ENCODE assay signal across 24 cellular contexts in the genomic region with DNA sequence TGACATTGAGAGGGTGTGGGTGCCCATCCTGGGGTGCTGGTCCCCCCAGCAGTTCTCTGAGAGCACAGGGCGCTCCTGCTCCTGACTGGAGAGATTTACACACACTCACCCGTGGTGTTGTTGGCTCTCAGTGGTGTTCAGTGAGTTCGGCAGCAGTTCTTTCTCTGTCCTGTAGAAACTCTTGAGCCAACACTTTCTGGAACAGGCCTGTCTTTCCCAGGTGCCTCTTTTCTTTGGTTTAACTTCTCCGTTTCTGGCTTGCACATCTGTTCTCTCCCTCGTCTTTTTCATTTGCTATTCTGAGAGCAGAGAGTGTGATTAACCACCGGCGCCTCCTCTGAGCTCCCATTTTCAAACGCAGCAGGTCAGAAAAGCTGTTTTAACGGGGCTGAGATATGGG.
"Had no signal": no experiment of that assay in that cellular context is flagged by ENCODE, and none has a peak within 500 bp of the region (broad histone marks: within the 10 kb centered on the region; RNA-seq: fewer than 3 reads in every experiment).

No MANE protein-coding gene starts in this region.

- H3K79me2 ChIP-seq: parathyroid adenoma had no signal

- H3K36me3 ChIP-seq: ovary, right lobe of liver, sigmoid colon, stomach, thoracic aorta, thyroid gland, tibial nerve, upper lobe of left lung, vagina had no signal

- ATAC-seq: psoas muscle; right cardiac atrium; right lobe of liver; stimulated activated effector memory CD8-positive, alpha-beta T cell treated with anti-CD3 and anti-CD28 coated beads, Interleukin-12 subunit alpha, Interleukin-12 subunit beta, amount 100 ng/mL, for 72 hours; stimulated activated naive B cell treated with anti-CD40 and anti-IgM and Interleukin-4, amounts not matched to agents 10 μg/mL and 1 μg/mL and 100 μg/mL, for 72 hours had no signal

- H3K9me3 ChIP-seq: ovary, psoas muscle, right lobe of liver, sigmoid colon, stomach, thoracic aorta, thyroid gland, tibial nerve, upper lobe of left lung, vagina had no signal

- H3K9ac ChIP-seq: parathyroid adenoma had no signal

- H3K4me1 ChIP-seq: parathyroid adenoma, psoas muscle, right lobe of liver, sigmoid colon, stomach, thyroid gland, tibial nerve, upper lobe of left lung, vagina had no signal

- DNase-seq: nephron progenitor cell; occipital lobe; ovary; posterior cingulate gyrus; psoas muscle; right cardiac atrium; right lobe of liver; sigmoid colon; small intestine; stimulated activated CD4-positive, alpha-beta T cell treated with anti-CD3 and anti-CD28 coated beads, Interleukin-15, amount 100 ng/mL, for 24 hours; stimulated activated CD4-positive, alpha-beta T cell treated with anti-CD3 and anti-CD28 coated beads, Interleukin-2, amount 100 ng/mL, for 24 hours; stimulated activated CD4-positive, alpha-beta T cell treated with anti-CD3 and anti-CD28 coated beads, Interleukin-2, amount 100 ng/mL, for 48 hours; stimulated activated CD4-positive, alpha-beta T cell treated with anti-CD3 and anti-CD28 coated beads, Interleukin-4, amount 100 ng/mL, for 24 hours; stimulated activated naive B cell treated with anti-CD40 and anti-IgM and Interleukin-4, amounts not matched to agents 10 μg/mL and 1 μg/mL and 100 μg/mL, for 72 hours; stimulated activated naive CD4-positive, alpha-beta T cell treated with Interleukin-2 at 50 U/mL for 16 hours; stomach; thyroid gland; trophoblast cell; upper lobe of left lung had no signal

- H3K27me3 ChIP-seq: ovary, right lobe of liver, thyroid gland, tibial nerve, upper lobe of left lung, vagina had no signal

- H3K27ac ChIP-seq: ovary, parathyroid adenoma, psoas muscle, right lobe of liver, sigmoid colon, stomach, thoracic aorta, thyroid gland, tibial nerve, upper lobe of left lung, vagina had no signal

- H3K4me3 ChIP-seq: ovary, psoas muscle, right lobe of liver, sigmoid colon, stomach, thoracic aorta, thyroid gland, tibial nerve, upper lobe of left lung, vagina had no signal

- H2AFZ ChIP-seq: parathyroid adenoma had no signal
